8 cellular contexts compared by ENCODE assay signal in the genomic region with DNA sequence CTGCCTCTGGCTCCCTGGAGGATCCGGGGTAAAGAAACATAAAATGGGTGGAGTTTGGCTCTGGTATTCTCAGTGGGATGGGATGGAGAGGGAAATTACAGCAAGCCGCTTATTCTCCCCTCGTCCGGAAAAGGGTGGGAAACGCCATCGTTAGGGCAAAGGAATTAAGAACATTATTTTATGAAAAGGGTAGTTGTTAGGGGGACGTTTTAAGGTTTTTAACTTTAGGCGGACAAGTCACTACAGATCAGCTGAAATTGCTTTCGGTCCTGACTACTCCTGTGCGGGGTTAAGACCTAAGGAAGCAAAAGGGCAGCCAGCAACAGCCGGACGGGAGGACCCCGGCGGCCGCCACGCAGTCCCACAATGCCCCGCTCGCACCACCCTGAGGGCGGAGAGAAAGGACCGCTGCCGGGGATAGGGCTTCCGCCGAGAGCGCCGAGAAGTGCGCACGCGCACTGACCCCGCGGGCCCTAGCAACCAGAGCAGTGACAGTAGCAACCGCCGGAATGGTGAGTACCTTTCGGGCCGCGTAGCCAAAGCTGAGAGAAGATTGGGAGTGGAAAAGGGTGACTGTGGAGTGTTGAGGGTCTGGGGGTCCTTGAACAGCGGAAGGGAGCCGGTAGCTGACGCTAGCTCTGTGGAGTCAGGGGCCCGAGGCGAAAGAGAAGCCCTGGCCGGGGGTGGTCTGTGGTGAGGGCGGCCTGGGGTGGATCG. TPM values are rescaled to one million over a fixed set of nuclear protein-coding genes. Genes with fewer than 3 reads are reported as not detected.
DNase-seq lines count a peak whose midpoint lies in the region; ATAC-seq and TF ChIP-seq lines count a peak whose summit lies in the region.

A gene with protein sequence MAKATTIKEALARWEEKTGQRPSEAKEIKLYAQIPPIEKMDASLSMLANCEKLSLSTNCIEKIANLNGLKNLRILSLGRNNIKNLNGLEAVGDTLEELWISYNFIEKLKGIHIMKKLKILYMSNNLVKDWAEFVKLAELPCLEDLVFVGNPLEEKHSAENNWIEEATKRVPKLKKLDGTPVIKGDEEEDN (plus strand): TSS at position 456 of the 717 bp plus-strand sequence. CDS start 54 bp downstream, at position 510.

- H3K36me3 Mint-ChIP-seq in Caco-2 (ENCODE audit: insufficient read depth, unreplicated experiment) (peaks cover 5% of the 10 kb centered on the region), endodermal cell (ENCODE audit: low read depth) (peaks cover 5% of the 10 kb centered on the region)

- no TSS peak for BruUV-seq in Caco-2 (replicated peaks; lab: Mats Ljungman, UMichigan)

- H3K27me3 Mint-ChIP-seq in Caco-2 (ENCODE audit: insufficient read depth, unreplicated experiment) (no peaks in the 10 kb centered on the region), endodermal cell (ENCODE audit: insufficient read depth) (no peaks in the 10 kb centered on the region)

- H3K9me3 Mint-ChIP-seq in Caco-2 (ENCODE audit: unreplicated experiment) (no peaks in the 10 kb centered on the region), endodermal cell (no peaks in the 10 kb centered on the region)

- POLR2A ChIA-PET in Caco-2 (lab: Charles Lee): no interaction called here

- 0% methylated on average over 31 to 43 of the region's 43 CpGs for WGBS in endodermal cell (ENCODE audit: insufficient coverage in 1 of 2, insufficient read length in 1 of 2), 2 experiments

- no peaks in the 10 kb centered on the region for H3K9me3 ChIP-seq in Caco-2
- no peaks in the 10 kb centered on the region for H3K9me3 ChIP-seq in endodermal cell (ENCODE audit: control insufficient read depth, low read length)

- intact Hi-C loops in Caco-2 (cut with micrococcal nuclease; ENCODE audit: unreplicated experiment): loop anchor here (1.0 kb wide), 1 partner anchor 18 kb away; no protein-coding TSS in a partner anchor

- H3K4me1 Mint-ChIP-seq in Caco-2 (ENCODE audit: low read depth, unreplicated experiment) (peaks cover 7% of the 10 kb centered on the region), endodermal cell (peaks cover 9% of the 10 kb centered on the region)

- H3K4me1 ChIP-seq in Caco-2 (peaks cover 5% of the 10 kb centered on the region; the same call in 1 of the 2 replicates), endodermal cell (ENCODE audit: control insufficient read depth, insufficient read depth, low read length) (no peaks in the 10 kb centered on the region)

- no peaks in the 10 kb centered on the region; the same call in 1 of the 2 replicates for H3K36me3 ChIP-seq in Caco-2 (ENCODE audit: control insufficient read depth, insufficient read depth, low read length)
- H3K36me3 ChIP-seq in endodermal cell (ENCODE audit: control insufficient read depth, insufficient read depth, low read length): no peaks in the 10 kb centered on the region

- peak; percentile 92 to 96 for DNase-seq in Caco-2
- DNase-seq in HUDEP-2 (lab: John Stamatoyannopoulos, UW; ENCODE audit: unreplicated experiment in 76 of 76): peak in 75 of 76 experiments; percentile 19 to 92 (median 85)
- DNase-seq in NOMO-1 treated with dmso at 0.1 percent for 144 hours (lab: John Stamatoyannopoulos, UW; ENCODE audit: unreplicated experiment): peak; percentile 87
- DNase-seq in activated CD8-positive, alpha-beta memory T cell treated with anti-CD3 and anti-CD28 coated beads, Interleukin-2, amount 50 U/mL, for 1 hour (ENCODE audit: extremely low read depth): peak; percentile 64
- DNase-seq in endodermal cell: peak; percentile 98
- peak; percentile 98 for DNase-seq in mesenteric fat pad (ENCODE audit: low spot score)
- peak; percentile 75 for DNase-seq in stimulated activated CD8-positive, alpha-beta memory T cell treated with anti-CD3 and anti-CD28 coated beads, Interleukin-15, amount 100 ng/mL, for 1 hour (ENCODE audit: low read depth)

- TF ChIP-seq CTCF in Caco-2 (IDR thresholded peaks at IDR 0.05; ENCODE audit: insufficient read depth in 1 of 2, low read depth in 1 of 2, low read length in 1 of 2, severe bottlenecking in 1 of 2, unreplicated experiment in 1 of 2) (no peak), endodermal cell (conservative IDR thresholded peaks at IDR 0.05) (no peak)

- ATAC-seq in GM21390 (IDR thresholded peaks at IDR 0.05; ENCODE audit: unreplicated experiment): peak; percentile 97

- peak within 1 kb of the TSS; percentile 85 for H3K4me3 Mint-ChIP-seq in Caco-2 (ENCODE audit: unreplicated experiment)
- peak within 1 kb of the TSS; percentile 91 for H3K4me3 Mint-ChIP-seq in endodermal cell

- peak within 1 kb of the TSS; percentile 88 for H3K4me3 ChIP-seq in Caco-2 (ENCODE audit: low read depth, low read length)
- H3K4me3 ChIP-seq in endodermal cell (ENCODE audit: low read length): peak within 1 kb of the TSS; percentile 93

- H3K9ac ChIP-seq in endodermal cell (ENCODE audit: extremely low read depth, low read length, poor library complexity, severe bottlenecking): peak within 1 kb of the TSS; percentile 57

- peak within 1 kb of the TSS; percentile 86 for H3K27ac Mint-ChIP-seq in Caco-2 (ENCODE audit: unreplicated experiment)
- peak within 1 kb of the TSS; percentile 89 for H3K27ac Mint-ChIP-seq in endodermal cell

- no peaks in the 10 kb centered on the region for H3K27me3 ChIP-seq in Caco-2 (replicated peaks; ENCODE audit: control insufficient read depth, insufficient read depth, low read length)
- H3K27me3 ChIP-seq in endodermal cell (ENCODE audit: control insufficient read depth, insufficient read depth, low read length, poor library complexity, severe bottlenecking): no peaks in the 10 kb centered on the region

- peak within 1 kb of the TSS; percentile 60 for H3K27ac ChIP-seq in endodermal cell (ENCODE audit: low read depth, low read length)

- CTCF ChIA-PET in Caco-2 (lab: Charles Lee): interaction anchor here (1.0 kb wide), 1 partner anchor 12 kb away, joined by 3 read pairs; no protein-coding TSS in a partner anchor

RNA-seq across cellular contexts. Expression of the gene that starts here (rescaled TPM):
- total RNA-seq in Caco-2 (2022): 9.6 and 12.2 TPM in 2 replicates
- total RNA-seq in endodermal cell: 10 to 100 TPM; 22.9 to 30.5 TPM
- 11.6 TPM for polyA plus RNA-seq in endodermal cell (2013, experiment 1 of 2)
- 12.5 TPM for polyA plus RNA-seq in endodermal cell (2013, experiment 2 of 2)
- total RNA-seq in mesenteric fat pad: 19.5 TPM

Comparison
In these comparisons a context has a peak if more than half of its experiments do, and no peak if none do; other contexts are left out.
1. Peak in every context shown above with its lines: DNase-seq, ATAC-seq, H3K4me3 ChIP-seq and H3K27ac ChIP-seq.